1 cellular context compared by ENCODE assay signal in genomic region chrX:38886112-38886511, GRCh38.
TF ChIP-seq lines count a peak whose summit lies in the region.

No MANE protein-coding gene starts in this region.

TF ChIP-seq in HepG2, 621 proteins besides CTCF, POLR2A, EP300 and RAD21 (continued from another document):
- TF ChIP-seq, protein P1, sequence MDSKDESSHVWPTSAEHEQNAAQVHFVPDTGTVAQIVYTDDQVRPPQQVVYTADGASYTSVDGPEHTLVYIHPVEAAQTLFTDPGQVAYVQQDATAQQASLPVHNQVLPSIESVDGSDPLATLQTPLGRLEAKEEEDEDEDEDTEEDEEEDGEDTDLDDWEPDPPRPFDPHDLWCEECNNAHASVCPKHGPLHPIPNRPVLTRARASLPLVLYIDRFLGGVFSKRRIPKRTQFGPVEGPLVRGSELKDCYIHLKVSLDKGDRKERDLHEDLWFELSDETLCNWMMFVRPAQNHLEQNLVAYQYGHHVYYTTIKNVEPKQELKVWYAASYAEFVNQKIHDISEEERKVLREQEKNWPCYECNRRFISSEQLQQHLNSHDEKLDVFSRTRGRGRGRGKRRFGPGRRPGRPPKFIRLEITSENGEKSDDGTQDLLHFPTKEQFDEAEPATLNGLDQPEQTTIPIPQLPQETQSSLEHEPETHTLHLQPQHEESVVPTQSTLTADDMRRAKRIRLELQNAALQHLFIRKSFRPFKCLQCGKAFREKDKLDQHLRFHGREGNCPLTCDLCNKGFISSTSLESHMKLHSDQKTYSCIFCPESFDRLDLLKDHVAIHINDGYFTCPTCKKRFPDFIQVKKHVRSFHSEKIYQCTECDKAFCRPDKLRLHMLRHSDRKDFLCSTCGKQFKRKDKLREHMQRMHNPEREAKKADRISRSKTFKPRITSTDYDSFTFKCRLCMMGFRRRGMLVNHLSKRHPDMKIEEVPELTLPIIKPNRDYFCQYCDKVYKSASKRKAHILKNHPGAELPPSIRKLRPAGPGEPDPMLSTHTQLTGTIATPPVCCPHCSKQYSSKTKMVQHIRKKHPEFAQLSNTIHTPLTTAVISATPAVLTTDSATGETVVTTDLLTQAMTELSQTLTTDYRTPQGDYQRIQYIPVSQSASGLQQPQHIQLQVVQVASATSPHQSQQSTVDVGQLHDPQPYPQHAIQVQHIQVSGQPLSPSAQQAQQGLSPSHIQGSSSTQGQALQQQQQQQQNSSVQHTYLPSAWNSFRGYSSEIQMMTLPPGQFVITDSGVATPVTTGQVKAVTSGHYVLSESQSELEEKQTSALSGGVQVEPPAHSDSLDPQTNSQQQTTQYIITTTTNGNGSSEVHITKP (CRISPR knock-in tag; IDR thresholded peaks at IDR 0.05; ENCODE audit: low read depth), result no peak
